Comparison of ENCODE assay signal across 2 cellular contexts in the genomic region with DNA sequence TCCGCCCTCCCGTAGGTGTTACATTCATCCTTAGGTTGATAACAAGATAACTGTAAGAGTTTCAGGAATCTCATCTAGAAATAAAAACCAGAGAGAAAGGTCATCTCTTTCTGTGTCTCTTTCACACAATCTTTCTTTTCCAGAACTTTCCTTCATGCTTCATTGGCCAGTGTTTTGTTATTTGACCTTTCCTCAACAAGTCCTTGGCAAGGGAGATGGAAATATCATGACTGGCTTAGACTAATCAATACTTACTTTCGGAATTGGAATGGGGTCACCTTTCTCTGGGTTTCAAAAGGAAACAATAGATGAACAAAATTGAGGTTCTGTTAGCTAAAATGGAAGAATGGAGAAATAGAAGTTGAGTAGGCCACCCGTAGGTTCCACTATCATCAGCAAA.
TF ChIP-seq lines count a peak whose summit lies in the region.

No MANE protein-coding gene starts in this region.

TF ChIP-seq in liver, 16 proteins besides CTCF, POLR2A, EP300 and RAD21 (continued from another document):
- TF ChIP-seq, protein P1, sequence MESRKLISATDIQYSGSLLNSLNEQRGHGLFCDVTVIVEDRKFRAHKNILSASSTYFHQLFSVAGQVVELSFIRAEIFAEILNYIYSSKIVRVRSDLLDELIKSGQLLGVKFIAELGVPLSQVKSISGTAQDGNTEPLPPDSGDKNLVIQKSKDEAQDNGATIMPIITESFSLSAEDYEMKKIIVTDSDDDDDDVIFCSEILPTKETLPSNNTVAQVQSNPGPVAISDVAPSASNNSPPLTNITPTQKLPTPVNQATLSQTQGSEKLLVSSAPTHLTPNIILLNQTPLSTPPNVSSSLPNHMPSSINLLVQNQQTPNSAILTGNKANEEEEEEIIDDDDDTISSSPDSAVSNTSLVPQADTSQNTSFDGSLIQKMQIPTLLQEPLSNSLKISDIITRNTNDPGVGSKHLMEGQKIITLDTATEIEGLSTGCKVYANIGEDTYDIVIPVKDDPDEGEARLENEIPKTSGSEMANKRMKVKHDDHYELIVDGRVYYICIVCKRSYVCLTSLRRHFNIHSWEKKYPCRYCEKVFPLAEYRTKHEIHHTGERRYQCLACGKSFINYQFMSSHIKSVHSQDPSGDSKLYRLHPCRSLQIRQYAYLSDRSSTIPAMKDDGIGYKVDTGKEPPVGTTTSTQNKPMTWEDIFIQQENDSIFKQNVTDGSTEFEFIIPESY (IDR thresholded peaks at IDR 0.05): peak; percentile 58
- TF ChIP-seq TAF1 (conservative IDR thresholded peaks at IDR 0.05) (no peak), GABPA (IDR thresholded peaks at IDR 0.05 in 1 of 2, conservative IDR thresholded peaks at IDR 0.05 in 1 of 2) (no peak), FOXA2 (IDR thresholded peaks at IDR 0.05) (no peak), YY1 (IDR thresholded peaks at IDR 0.05) (peak; percentile 35), SP1 (IDR thresholded peaks at IDR 0.05) (peak; percentile 70)
- TF ChIP-seq, protein P2, sequence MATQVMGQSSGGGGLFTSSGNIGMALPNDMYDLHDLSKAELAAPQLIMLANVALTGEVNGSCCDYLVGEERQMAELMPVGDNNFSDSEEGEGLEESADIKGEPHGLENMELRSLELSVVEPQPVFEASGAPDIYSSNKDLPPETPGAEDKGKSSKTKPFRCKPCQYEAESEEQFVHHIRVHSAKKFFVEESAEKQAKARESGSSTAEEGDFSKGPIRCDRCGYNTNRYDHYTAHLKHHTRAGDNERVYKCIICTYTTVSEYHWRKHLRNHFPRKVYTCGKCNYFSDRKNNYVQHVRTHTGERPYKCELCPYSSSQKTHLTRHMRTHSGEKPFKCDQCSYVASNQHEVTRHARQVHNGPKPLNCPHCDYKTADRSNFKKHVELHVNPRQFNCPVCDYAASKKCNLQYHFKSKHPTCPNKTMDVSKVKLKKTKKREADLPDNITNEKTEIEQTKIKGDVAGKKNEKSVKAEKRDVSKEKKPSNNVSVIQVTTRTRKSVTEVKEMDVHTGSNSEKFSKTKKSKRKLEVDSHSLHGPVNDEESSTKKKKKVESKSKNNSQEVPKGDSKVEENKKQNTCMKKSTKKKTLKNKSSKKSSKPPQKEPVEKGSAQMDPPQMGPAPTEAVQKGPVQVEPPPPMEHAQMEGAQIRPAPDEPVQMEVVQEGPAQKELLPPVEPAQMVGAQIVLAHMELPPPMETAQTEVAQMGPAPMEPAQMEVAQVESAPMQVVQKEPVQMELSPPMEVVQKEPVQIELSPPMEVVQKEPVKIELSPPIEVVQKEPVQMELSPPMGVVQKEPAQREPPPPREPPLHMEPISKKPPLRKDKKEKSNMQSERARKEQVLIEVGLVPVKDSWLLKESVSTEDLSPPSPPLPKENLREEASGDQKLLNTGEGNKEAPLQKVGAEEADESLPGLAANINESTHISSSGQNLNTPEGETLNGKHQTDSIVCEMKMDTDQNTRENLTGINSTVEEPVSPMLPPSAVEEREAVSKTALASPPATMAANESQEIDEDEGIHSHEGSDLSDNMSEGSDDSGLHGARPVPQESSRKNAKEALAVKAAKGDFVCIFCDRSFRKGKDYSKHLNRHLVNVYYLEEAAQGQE (IDR thresholded peaks at IDR 0.05): peak; percentile 23
TF ChIP-seq in liver: peak in this region for 8.

TF ChIP-seq in HepG2, 621 proteins besides CTCF, POLR2A, EP300 and RAD21 (continued from another document):
- TF ChIP-seq, protein P3, sequence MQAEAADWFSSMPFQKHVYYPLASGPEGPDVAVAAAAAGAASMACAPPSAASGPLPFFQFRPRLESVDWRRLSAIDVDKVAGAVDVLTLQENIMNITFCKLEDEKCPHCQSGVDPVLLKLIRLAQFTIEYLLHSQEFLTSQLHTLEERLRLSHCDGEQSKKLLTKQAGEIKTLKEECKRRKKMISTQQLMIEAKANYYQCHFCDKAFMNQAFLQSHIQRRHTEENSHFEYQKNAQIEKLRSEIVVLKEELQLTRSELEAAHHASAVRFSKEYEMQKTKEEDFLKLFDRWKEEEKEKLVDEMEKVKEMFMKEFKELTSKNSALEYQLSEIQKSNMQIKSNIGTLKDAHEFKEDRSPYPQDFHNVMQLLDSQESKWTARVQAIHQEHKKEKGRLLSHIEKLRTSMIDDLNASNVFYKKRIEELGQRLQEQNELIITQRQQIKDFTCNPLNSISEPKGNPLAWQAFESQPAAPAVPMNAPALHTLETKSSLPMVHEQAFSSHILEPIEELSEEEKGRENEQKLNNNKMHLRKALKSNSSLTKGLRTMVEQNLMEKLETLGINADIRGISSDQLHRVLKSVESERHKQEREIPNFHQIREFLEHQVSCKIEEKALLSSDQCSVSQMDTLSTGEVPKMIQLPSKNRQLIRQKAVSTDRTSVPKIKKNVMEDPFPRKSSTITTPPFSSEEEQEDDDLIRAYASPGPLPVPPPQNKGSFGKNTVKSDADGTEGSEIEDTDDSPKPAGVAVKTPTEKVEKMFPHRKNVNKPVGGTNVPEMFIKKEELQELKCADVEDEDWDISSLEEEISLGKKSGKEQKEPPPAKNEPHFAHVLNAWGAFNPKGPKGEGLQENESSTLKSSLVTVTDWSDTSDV (CRISPR knock-in tag; IDR thresholded peaks at IDR 0.05): no peak
- no peak for TF ChIP-seq ZNF263 (CRISPR knock-in tag; IDR thresholded peaks at IDR 0.05)
